Comparison of ENCODE assay signal across 11 cellular contexts in genomic region chr17:75511610-75512575, GRCh38. TPM values are rescaled to one million over a fixed set of nuclear protein-coding genes. Genes with fewer than 3 reads are reported as not detected.
A peak's percentile ranks its signal among the peaks of the same experiment; 100 is the strongest.
DNase-seq lines count a peak whose midpoint lies in the region; ATAC-seq, FAIRE-seq and TF ChIP-seq lines count a peak whose summit lies in the region.
"Had no signal": no experiment of that assay in that cellular context is flagged by ENCODE, and none has a peak within 500 bp of the region (broad histone marks: within the 10 kb centered on the region; RNA-seq: fewer than 3 reads in every experiment).

No MANE protein-coding gene starts in this region.

- H3K79me2 ChIP-seq in HepG2 (ENCODE audit: insufficient read depth, low read length) = peaks cover 2% of the 10 kb centered on the region

- DNase-seq in choroid plexus epithelial cell (ENCODE audit: low read depth) = peak; percentile 22
- DNase-seq in HepG2 (ENCODE audit: low spot score) = peak; percentile 93
- peak in 3 of 49 donors; percentile 7 to 91 (median 29) for DNase-seq in substantia nigra (lab: John Stamatoyannopoulos, UW)
- no peak for DNase-seq in SIG-M5 treated with dmso at 0.1 percent for 504 hours (lab: John Stamatoyannopoulos, UW; ENCODE audit: unreplicated experiment)
- no peak for DNase-seq in NCI-H1105 (lab: John Stamatoyannopoulos, UW)
- no peak for DNase-seq in stimulated activated CD8-positive, alpha-beta memory T cell treated with anti-CD3 and anti-CD28 coated beads, Interleukin-4, amount 100 ng/mL, for 48 hours
- no peak for DNase-seq in RPMI8226
- DNase-seq: activated CD4-positive, alpha-beta T cell treated with anti-CD3 and anti-CD28 coated beads, Interleukin-2, amount 10 ng/mL, durations not matched to agents 7 days and 5 days; DMS 273 treated with DMSO at 0.1 percent for 48 hours; NCI-H1417 treated with DMSO at 0.1 percent for 48 hours had no signal

- BruUV-seq in HepG2 (replicated peaks; lab: Mats Ljungman, UMichigan) = no TSS peak

- 0 out of 4 replicates have a peak, but pooled peaks of 1 of the 2 experiments have one; percentile 20 for TF ChIP-seq POLR2A in HepG2 (IDR thresholded peaks at IDR 0.05; ENCODE audit: insufficient read depth in 1 of 2, low read depth in 2 of 2, low read length in 2 of 2)

- peak overlapping the region; percentile 64 for H3K4me2 ChIP-seq in HepG2 (ENCODE audit: low read depth, low read length)

- H3K9me3 ChIP-seq in HepG2 (ENCODE audit: low read length) = no peaks in the 10 kb centered on the region

- FAIRE-seq in HepG2 (lab: Jason Lieb, UNC) = peak; percentile 96

- POLR2A ChIA-PET in HepG2 (lab: Yijun Ruan, JAX) = interaction anchor here (0.6 to 2.1 kb wide), 15 partner anchors 8 to 540 kb away, joined by 3 to 18 read pairs (median 4); partner anchors contain the start of genes LLGL2 and TMEM94

- peak overlapping the region; percentile 73 for H3K27ac ChIP-seq in HepG2 (ENCODE audit: extremely low read length, insufficient read depth, low read length)
- H3K27ac ChIP-seq in substantia nigra (ENCODE audit: low read depth, low read length, poor library complexity, severe bottlenecking) = peak overlapping the region; percentile 50

- H3K4me3 ChIP-seq in choroid plexus epithelial cell (ENCODE audit: low read depth, low read length) = no peak overlapping the region
- H3K4me3 ChIP-seq in HepG2 (replicated peaks in 1 of 3; ENCODE audit: insufficient read depth in 1 of 3, low read depth in 2 of 3, low read length in 3 of 3) = peak overlapping the region in 1 of 3 experiments; percentile 50; a peak in 2 of 6 replicates

- CTCF ChIA-PET in HepG2 (lab: Yijun Ruan, JAX; ENCODE audit: low intra/inter-chr PET ratio, low total read pairs) = no interaction called here

- H3K4me1 ChIP-seq in HepG2 (ENCODE audit: insufficient read depth, low read length) = peaks cover 69% of the 10 kb centered on the region

- in situ Hi-C loops in HepG2 (cut with HindIII; ENCODE audit: extremely low pct_ligation_motif_present, low pct_unique_long_range_greater_than_20kb) = no loop called here

- peaks cover 0 to 5% of the 10 kb centered on the region in 2 experiments; a peak in 4 of 5 replicates for H3K36me3 ChIP-seq in HepG2 (replicated peaks in 1 of 2; ENCODE audit: control insufficient read depth in 1 of 2, insufficient read depth in 2 of 2, low read length in 2 of 2)

- ATAC-seq in HepG2 = peak; percentile 37

- TF ChIP-seq CTCF in choroid plexus epithelial cell (conservative IDR thresholded peaks at IDR 0.05; ENCODE audit: low read depth, low read length) (no peak), HepG2 (CRISPR knock-in tag; IDR thresholded peaks at IDR 0.05) (peak; percentile 46)

- no peaks in the 10 kb centered on the region; a peak in 1 of 5 replicates for H3K27me3 ChIP-seq in HepG2 (ENCODE audit: control insufficient read depth in 1 of 2, insufficient read depth in 2 of 2, low read length in 2 of 2)

- no peak for TF ChIP-seq RAD21 in Ishikawa (IDR thresholded peaks at IDR 0.05; ENCODE audit: low read depth)
- TF ChIP-seq RAD21 in HepG2 (CRISPR knock-in tag; IDR thresholded peaks at IDR 0.05) = no peak

- intact Hi-C loops in HepG2 (cut with micrococcal nuclease; ENCODE audit: unreplicated experiment) = loop anchor here (5.0 kb wide), 1 partner anchor 55 kb away; the partner anchor contains the start of gene TMEM94

- peak overlapping the region; percentile 47 for H3K9ac ChIP-seq in HepG2 (ENCODE audit: insufficient read depth, low read depth, low read length)

- 26% methylated on average over 11 of the region's 13 CpGs for WGBS in HepG2 (ENCODE audit: low lambda C conversion rate)

- no peak overlapping the region for H2AFZ ChIP-seq in HepG2 (ENCODE audit: low read length)

- peaks cover 5% of the 10 kb centered on the region; the same call in 1 of the 2 replicates for H4K20me1 ChIP-seq in HepG2 (ENCODE audit: insufficient read depth, low read length)

- TF ChIP-seq EP300 in Ishikawa (IDR thresholded peaks at IDR 0.05; ENCODE audit: borderline replicate concordance) = no peak
- peak in 1 of 2 experiments; percentile 96; a peak in 2 of 4 replicates for TF ChIP-seq EP300 in HepG2 (IDR thresholded peaks at IDR 0.05; ENCODE audit: low read depth in 2 of 2, low read length in 2 of 2)
- peak; percentile 62; the same call in 1 of the 2 replicates for TF ChIP-seq EP300 in HepG2 (CRISPR knock-in tag; IDR thresholded peaks at IDR 0.05; ENCODE audit: borderline replicate concordance)

RNA-seq across cellular contexts. Expression of gene CASKIN2, which starts 3.4 kb away (rescaled TPM):
- 5.2 and 10.6 TPM in 2 replicates for total RNA-seq in HepG2 (2016; rRNA removed; fragmentation: Illumina TruSeq; extraction: Trizol)
- 1.5 and 1.8 TPM in 2 replicates for total RNA-seq in HepG2 (2016; cell fraction: cytosol; rRNA removed; fragmentation: Illumina TruSeq; extraction: Trizol; ENCODE audit: low read depth)
- 4.9 and 7.5 TPM in 2 replicates for total RNA-seq in HepG2 (2016; cell fraction: insoluble cytoplasmic fraction; rRNA removed; fragmentation: Illumina TruSeq; extraction: Trizol)
- total RNA-seq in HepG2 (2016; cell fraction: membrane; rRNA removed; fragmentation: Illumina TruSeq; extraction: Trizol) = 3.4 and 4.1 TPM in 2 replicates
- 6.8 and 8.0 TPM in 2 replicates for total RNA-seq in HepG2 (2016; cell fraction: nucleus; rRNA removed; fragmentation: Illumina TruSeq; extraction: Trizol)
- polyA plus RNA-seq in HepG2 (2011; rRNA removed) = 6.8 and 7.8 TPM in 2 replicates
- 1.9 and 2.2 TPM in 2 replicates for polyA plus RNA-seq in HepG2 (2011; cell fraction: cytosol; rRNA removed)
- 23.6 and 26.5 TPM in 2 replicates for polyA plus RNA-seq in HepG2 (2011; cell fraction: nucleus; rRNA removed)
- polyA plus RNA-seq in HepG2 (2012) = 6.2 and 9.6 TPM in 2 replicates
- 0.61 and 0.68 TPM in 2 replicates for polyA plus RNA-seq in HepG2 (2016; cell fraction: cytosol; fragmentation: Illumina TruSeq; extraction: Trizol; ENCODE audit: low read depth)
- polyA plus RNA-seq in HepG2 (2016; cell fraction: insoluble cytoplasmic fraction; fragmentation: Illumina TruSeq; extraction: Trizol; ENCODE audit: low read depth) = 4.4 and 7.0 TPM in 2 replicates
- 1.6 and 1.8 TPM in 2 replicates for polyA plus RNA-seq in HepG2 (2016; cell fraction: membrane; fragmentation: Illumina TruSeq; extraction: Trizol; ENCODE audit: low read depth)
- 16.3 and 16.6 TPM in 2 replicates for polyA plus RNA-seq in HepG2 (2016; cell fraction: nucleus; fragmentation: Illumina TruSeq; extraction: Trizol; ENCODE audit: insufficient read depth, low read depth)
- polyA minus RNA-seq in HepG2 (2011; rRNA and poly(A)+ RNA removed; ENCODE audit: low replicate concordance) = 11.8 and 14.9 TPM in 2 replicates
- 4.9 and 5.0 TPM in 2 replicates for polyA minus RNA-seq in HepG2 (2011; cell fraction: cytosol; rRNA and poly(A)+ RNA removed)
- polyA minus RNA-seq in HepG2 (2011; cell fraction: nucleus; rRNA and poly(A)+ RNA removed) = 17.0 and 20.4 TPM in 2 replicates

RNA-seq across cellular contexts. Expression of gene TSEN54, which starts 4.4 kb away (rescaled TPM):
- total RNA-seq in HepG2 (2016; rRNA removed; fragmentation: Illumina TruSeq; extraction: Trizol) = 43.6 and 62.9 TPM in 2 replicates
- total RNA-seq in HepG2 (2016; cell fraction: cytosol; rRNA removed; fragmentation: Illumina TruSeq; extraction: Trizol; ENCODE audit: low read depth) = 20.6 and 23.0 TPM in 2 replicates
- total RNA-seq in HepG2 (2016; cell fraction: insoluble cytoplasmic fraction; rRNA removed; fragmentation: Illumina TruSeq; extraction: Trizol) = 44.0 and 64.1 TPM in 2 replicates
- total RNA-seq in HepG2 (2016; cell fraction: membrane; rRNA removed; fragmentation: Illumina TruSeq; extraction: Trizol) = 44.5 and 45.0 TPM in 2 replicates
- 39.9 and 48.4 TPM in 2 replicates for total RNA-seq in HepG2 (2016; cell fraction: nucleus; rRNA removed; fragmentation: Illumina TruSeq; extraction: Trizol)
- 63.3 and 64.4 TPM in 2 replicates for polyA plus RNA-seq in HepG2 (2011; rRNA removed)
- 36.2 and 47.1 TPM in 2 replicates for polyA plus RNA-seq in HepG2 (2011; cell fraction: cytosol; rRNA removed)
- 87.7 and 89.1 TPM in 2 replicates for polyA plus RNA-seq in HepG2 (2011; cell fraction: nucleus; rRNA removed)
- 22.1 and 34.4 TPM in 2 replicates for polyA plus RNA-seq in HepG2 (2012)
- 20.4 and 20.5 TPM in 2 replicates for polyA plus RNA-seq in HepG2 (2016; cell fraction: cytosol; fragmentation: Illumina TruSeq; extraction: Trizol; ENCODE audit: low read depth)
- polyA plus RNA-seq in HepG2 (2016; cell fraction: insoluble cytoplasmic fraction; fragmentation: Illumina TruSeq; extraction: Trizol; ENCODE audit: low read depth) = 37.7 and 50.5 TPM in 2 replicates
- 30.9 and 35.9 TPM in 2 replicates for polyA plus RNA-seq in HepG2 (2016; cell fraction: membrane; fragmentation: Illumina TruSeq; extraction: Trizol; ENCODE audit: low read depth)
- 108 and 110 TPM in 2 replicates for polyA plus RNA-seq in HepG2 (2016; cell fraction: nucleus; fragmentation: Illumina TruSeq; extraction: Trizol; ENCODE audit: insufficient read depth, low read depth)
- polyA minus RNA-seq in HepG2 (2011; rRNA and poly(A)+ RNA removed; ENCODE audit: low replicate concordance) = 56.0 and 95.0 TPM in 2 replicates
- polyA minus RNA-seq in HepG2 (2011; cell fraction: cytosol; rRNA and poly(A)+ RNA removed) = 11.3 and 14.0 TPM in 2 replicates
- 13.9 and 15.5 TPM in 2 replicates for polyA minus RNA-seq in HepG2 (2011; cell fraction: nucleus; rRNA and poly(A)+ RNA removed)

RNA-seq across cellular contexts. Expression of gene LLGL2, which starts 13.6 kb away (rescaled TPM):
- 53.9 and 86.7 TPM in 2 replicates for total RNA-seq in HepG2 (2016; rRNA removed; fragmentation: Illumina TruSeq; extraction: Trizol)
- total RNA-seq in HepG2 (2016; cell fraction: cytosol; rRNA removed; fragmentation: Illumina TruSeq; extraction: Trizol; ENCODE audit: low read depth) = 27.2 and 32.8 TPM in 2 replicates
- total RNA-seq in HepG2 (2016; cell fraction: insoluble cytoplasmic fraction; rRNA removed; fragmentation: Illumina TruSeq; extraction: Trizol) = 51.9 and 87.2 TPM in 2 replicates
- 45.8 and 50.7 TPM in 2 replicates for total RNA-seq in HepG2 (2016; cell fraction: membrane; rRNA removed; fragmentation: Illumina TruSeq; extraction: Trizol)
- total RNA-seq in HepG2 (2016; cell fraction: nucleus; rRNA removed; fragmentation: Illumina TruSeq; extraction: Trizol) = 72.1 and 85.8 TPM in 2 replicates
- polyA plus RNA-seq in HepG2 (2011; rRNA removed) = 83.0 and 109 TPM in 2 replicates
- polyA plus RNA-seq in HepG2 (2011; cell fraction: cytosol; rRNA removed) = 40.2 and 67.1 TPM in 2 replicates
- polyA plus RNA-seq in HepG2 (2011; cell fraction: nucleus; rRNA removed) = 384 and 448 TPM in 2 replicates
- polyA plus RNA-seq in HepG2 (2012) = 33.3 and 59.5 TPM in 2 replicates
- polyA plus RNA-seq in HepG2 (2016; cell fraction: cytosol; fragmentation: Illumina TruSeq; extraction: Trizol; ENCODE audit: low read depth) = 23.2 and 28.1 TPM in 2 replicates
- 41.6 and 52.9 TPM in 2 replicates for polyA plus RNA-seq in HepG2 (2016; cell fraction: insoluble cytoplasmic fraction; fragmentation: Illumina TruSeq; extraction: Trizol; ENCODE audit: low read depth)
- 32.5 and 33.0 TPM in 2 replicates for polyA plus RNA-seq in HepG2 (2016; cell fraction: membrane; fragmentation: Illumina TruSeq; extraction: Trizol; ENCODE audit: low read depth)
- 204 and 230 TPM in 2 replicates for polyA plus RNA-seq in HepG2 (2016; cell fraction: nucleus; fragmentation: Illumina TruSeq; extraction: Trizol; ENCODE audit: insufficient read depth, low read depth)
- 30.9 and 126 TPM in 2 replicates for polyA minus RNA-seq in HepG2 (2011; rRNA and poly(A)+ RNA removed; ENCODE audit: low replicate concordance)
- 30.6 and 31.7 TPM in 2 replicates for polyA minus RNA-seq in HepG2 (2011; cell fraction: cytosol; rRNA and poly(A)+ RNA removed)
- polyA minus RNA-seq in HepG2 (2011; cell fraction: nucleus; rRNA and poly(A)+ RNA removed) = 79.4 and 86.0 TPM in 2 replicates

RNA-seq across cellular contexts. Expression of gene TMEM94, which starts 55.5 kb away (rescaled TPM):
- 20.8 and 32.6 TPM in 2 replicates for total RNA-seq in HepG2 (2016; rRNA removed; fragmentation: Illumina TruSeq; extraction: Trizol)
- total RNA-seq in HepG2 (2016; cell fraction: cytosol; rRNA removed; fragmentation: Illumina TruSeq; extraction: Trizol; ENCODE audit: low read depth) = 26.4 and 26.9 TPM in 2 replicates
- 17.2 and 32.1 TPM in 2 replicates for total RNA-seq in HepG2 (2016; cell fraction: insoluble cytoplasmic fraction; rRNA removed; fragmentation: Illumina TruSeq; extraction: Trizol)
- total RNA-seq in HepG2 (2016; cell fraction: membrane; rRNA removed; fragmentation: Illumina TruSeq; extraction: Trizol) = 23.6 and 28.5 TPM in 2 replicates
- total RNA-seq in HepG2 (2016; cell fraction: nucleus; rRNA removed; fragmentation: Illumina TruSeq; extraction: Trizol) = 32.2 and 37.2 TPM in 2 replicates
- polyA plus RNA-seq in HepG2 (2011; rRNA removed) = 134 and 150 TPM in 2 replicates
- 37.1 and 46.4 TPM in 2 replicates for polyA plus RNA-seq in HepG2 (2011; cell fraction: cytosol; rRNA removed)
- 1,312 and 1,888 TPM in 2 replicates for polyA plus RNA-seq in HepG2 (2011; cell fraction: nucleus; rRNA removed)
- polyA plus RNA-seq in HepG2 (2012) = 125 and 137 TPM in 2 replicates
- 5.0 and 5.4 TPM in 2 replicates for polyA plus RNA-seq in HepG2 (2016; cell fraction: cytosol; fragmentation: Illumina TruSeq; extraction: Trizol; ENCODE audit: low read depth)
- polyA plus RNA-seq in HepG2 (2016; cell fraction: insoluble cytoplasmic fraction; fragmentation: Illumina TruSeq; extraction: Trizol; ENCODE audit: low read depth) = 15.7 and 19.0 TPM in 2 replicates
- polyA plus RNA-seq in HepG2 (2016; cell fraction: membrane; fragmentation: Illumina TruSeq; extraction: Trizol; ENCODE audit: low read depth) = 16.7 and 22.4 TPM in 2 replicates
- polyA plus RNA-seq in HepG2 (2016; cell fraction: nucleus; fragmentation: Illumina TruSeq; extraction: Trizol; ENCODE audit: insufficient read depth, low read depth) = 121 and 131 TPM in 2 replicates
- polyA minus RNA-seq in HepG2 (2011; rRNA and poly(A)+ RNA removed; ENCODE audit: low replicate concordance) = 36.2 and 133 TPM in 2 replicates
- 52.6 and 54.1 TPM in 2 replicates for polyA minus RNA-seq in HepG2 (2011; cell fraction: cytosol; rRNA and poly(A)+ RNA removed)
- 148 and 161 TPM in 2 replicates for polyA minus RNA-seq in HepG2 (2011; cell fraction: nucleus; rRNA and poly(A)+ RNA removed)

Comparison
In these comparisons a context has a peak if more than half of its experiments do, and no peak if none do; other contexts are left out.
1. DNase-seq: peak in choroid plexus epithelial cell (single experiment) and HepG2 (single experiment); none in SIG-M5 treated with dmso at 0.1 percent for 504 hours (single experiment), NCI-H1105 (single experiment), stimulated activated CD8-positive, alpha-beta memory T cell treated with anti-CD3 and anti-CD28 coated beads, Interleukin-4, amount 100 ng/mL, for 48 hours (single experiment) and RPMI8226 (single experiment).